In genomic region chr5:135246605-135246922, GRCh38 we compare ENCODE assay signal across 1 cellular context.
TF ChIP-seq lines count a peak whose summit lies in the region.

No MANE protein-coding gene starts in this region.

TF ChIP-seq in A549, 52 proteins besides CTCF, POLR2A, EP300 and RAD21 (continued from another document):
- TF ChIP-seq BCL3 (IDR thresholded peaks at IDR 0.05) (no peak), RFX5 (IDR thresholded peaks at IDR 0.05) (no peak), BHLHE40 (IDR thresholded peaks at IDR 0.05; ENCODE audit: low read depth, low read length) (no peak), KDM1A (IDR thresholded peaks at IDR 0.05; ENCODE audit: low read depth) (no peak)
TF ChIP-seq in A549: peak in this region for 0.
